ENCODE assay signal across 1 cellular context in the genomic region with DNA sequence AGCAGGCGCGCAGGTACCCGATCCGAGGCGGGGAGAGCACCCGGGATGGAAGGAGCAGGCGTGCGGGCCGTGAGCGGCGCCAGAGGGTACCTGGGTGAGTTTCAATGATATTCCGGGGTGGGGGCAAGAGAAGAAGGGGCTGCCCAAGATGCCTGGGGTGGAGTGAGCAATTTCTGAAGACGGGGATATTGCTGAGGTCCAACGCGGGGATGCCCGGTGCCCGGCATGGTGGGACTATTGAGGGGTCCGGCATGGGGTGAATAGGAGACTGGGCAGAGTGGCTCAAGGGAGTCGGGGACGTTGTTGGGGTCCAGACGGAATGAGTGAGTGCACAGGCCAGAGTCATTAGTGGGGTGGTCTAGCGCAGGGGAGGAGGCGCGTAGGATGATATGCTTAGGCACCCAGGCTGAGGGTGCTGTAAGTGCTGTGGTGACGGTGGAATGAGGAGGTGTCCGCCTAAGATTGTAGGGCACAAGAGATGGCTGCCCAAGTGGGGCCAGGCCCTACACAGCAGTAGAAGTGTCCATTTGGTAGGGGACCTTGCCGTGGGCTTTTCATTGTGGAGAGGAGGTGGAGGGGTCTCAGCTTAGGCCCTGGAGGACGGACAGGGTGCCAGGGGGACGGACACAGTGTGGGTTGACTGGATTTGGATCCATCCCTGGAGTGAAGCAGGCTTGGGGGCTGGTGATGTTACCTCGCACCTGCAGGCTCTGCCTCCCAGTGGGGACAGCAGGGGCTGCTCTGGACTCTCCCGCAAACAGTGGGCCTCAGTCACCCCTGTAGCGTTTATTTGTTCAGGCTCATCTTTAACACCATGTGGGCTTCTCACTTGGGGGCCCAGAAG.
TF ChIP-seq lines count a peak whose summit lies in the region.

No MANE protein-coding gene starts in this region.

TF ChIP-seq in SK-N-SH treated with all-trans-retinoic acid at 6 μM for 48 hours, 23 proteins besides CTCF, POLR2A, EP300 and RAD21 (continued from another document):
- TF ChIP-seq ZNF565 (CRISPR knock-in tag; conservative IDR thresholded peaks at IDR 0.05; ENCODE audit: low read depth) (no peak), ZNF70 (CRISPR knock-in tag; IDR thresholded peaks at IDR 0.05) (no peak), PPARA (CRISPR knock-in tag; IDR thresholded peaks at IDR 0.05; ENCODE audit: borderline replicate concordance) (no peak), RARB (CRISPR knock-in tag; IDR thresholded peaks at IDR 0.05) (no peak), ZFP3 (CRISPR knock-in tag; IDR thresholded peaks at IDR 0.05) (no peak)
